ENCODE assay signal across 1 cellular context in the genomic region with DNA sequence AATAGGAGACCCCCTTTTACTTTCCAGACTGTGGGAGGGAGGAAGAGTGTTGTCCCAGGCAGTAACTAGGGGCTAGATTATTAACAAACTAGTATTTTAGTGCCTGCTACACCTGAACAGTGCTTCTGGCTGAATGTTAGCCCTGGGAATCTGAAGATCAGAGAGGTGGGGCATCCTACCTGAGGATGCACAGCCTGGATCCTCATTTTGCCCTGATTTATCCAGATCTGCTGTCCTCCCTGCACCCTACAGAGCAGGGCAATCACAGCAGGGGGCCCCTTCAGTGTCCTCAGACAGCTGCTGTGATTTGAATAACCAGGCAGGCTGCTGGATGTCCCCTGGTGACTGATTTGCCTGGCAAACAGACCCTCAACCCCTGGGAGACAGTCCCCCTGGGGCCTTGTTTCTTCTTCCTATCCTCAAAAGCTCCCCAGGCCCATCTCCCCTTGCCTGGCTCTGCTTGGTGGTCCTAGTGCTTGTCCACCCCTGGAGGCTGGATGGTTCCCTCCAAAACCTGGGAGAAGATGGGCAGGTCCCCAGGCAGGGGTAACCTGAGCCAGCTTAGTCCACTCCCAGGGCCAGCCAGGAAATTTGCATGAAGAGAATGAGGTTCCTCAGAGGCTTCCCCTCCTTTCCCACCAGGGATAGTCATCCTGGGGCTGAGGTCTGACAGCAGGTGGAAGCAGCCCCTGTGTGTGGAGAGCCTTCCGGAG.
TF ChIP-seq lines count a peak whose summit lies in the region.

Gene OVOL3, plus strand, starts transcription at position 657 of the 713 bp plus-strand sequence. CDS start 60 bp downstream, outside the sequence.

TF ChIP-seq in HEK293, 187 proteins besides CTCF, POLR2A, EP300 and RAD21 (continued from another document):
- peak; percentile 76 for TF ChIP-seq PRDM10 (tag by site-specific recombination; IDR thresholded peaks at IDR 0.05)
- no peak for TF ChIP-seq OSR2 (tag by site-specific recombination; IDR thresholded peaks at IDR 0.05)
- no peak for TF ChIP-seq ZNF571 (tag by site-specific recombination; IDR thresholded peaks at IDR 0.05)
- peak; percentile 58 for TF ChIP-seq ZIC2 (tag by site-specific recombination; IDR thresholded peaks at IDR 0.05)
- TF ChIP-seq, protein P1, sequence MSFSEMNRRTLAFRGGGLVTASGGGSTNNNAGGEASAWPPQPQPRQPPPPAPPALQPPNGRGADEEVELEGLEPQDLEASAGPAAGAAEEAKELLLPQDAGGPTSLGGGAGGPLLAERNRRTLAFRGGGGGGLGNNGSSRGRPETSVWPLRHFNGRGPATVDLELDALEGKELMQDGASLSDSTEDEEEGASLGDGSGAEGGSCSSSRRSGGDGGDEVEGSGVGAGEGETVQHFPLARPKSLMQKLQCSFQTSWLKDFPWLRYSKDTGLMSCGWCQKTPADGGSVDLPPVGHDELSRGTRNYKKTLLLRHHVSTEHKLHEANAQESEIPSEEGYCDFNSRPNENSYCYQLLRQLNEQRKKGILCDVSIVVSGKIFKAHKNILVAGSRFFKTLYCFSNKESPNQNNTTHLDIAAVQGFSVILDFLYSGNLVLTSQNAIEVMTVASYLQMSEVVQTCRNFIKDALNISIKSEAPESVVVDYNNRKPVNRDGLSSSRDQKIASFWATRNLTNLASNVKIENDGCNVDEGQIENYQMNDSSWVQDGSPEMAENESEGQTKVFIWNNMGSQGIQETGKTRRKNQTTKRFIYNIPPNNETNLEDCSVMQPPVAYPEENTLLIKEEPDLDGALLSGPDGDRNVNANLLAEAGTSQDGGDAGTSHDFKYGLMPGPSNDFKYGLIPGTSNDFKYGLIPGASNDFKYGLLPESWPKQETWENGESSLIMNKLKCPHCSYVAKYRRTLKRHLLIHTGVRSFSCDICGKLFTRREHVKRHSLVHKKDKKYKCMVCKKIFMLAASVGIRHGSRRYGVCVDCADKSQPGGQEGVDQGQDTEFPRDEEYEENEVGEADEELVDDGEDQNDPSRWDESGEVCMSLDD (tag by site-specific recombination; IDR thresholded peaks at IDR 0.05), result no peak
- no peak for TF ChIP-seq ZNF394 (tag by site-specific recombination; IDR thresholded peaks at IDR 0.05; ENCODE audit: borderline replicate concordance)
TF ChIP-seq in HEK293: peak in this region for 5.
